8 cellular contexts compared by ENCODE assay signal in genomic region chr10:104333037-104333727, GRCh38. TPM values are rescaled to one million over a fixed set of nuclear protein-coding genes. Genes with fewer than 3 reads are reported as not detected.
DNase-seq lines count a peak whose midpoint lies in the region; ATAC-seq and TF ChIP-seq lines count a peak whose summit lies in the region.

No MANE protein-coding gene starts in this region.

- H2AK5ac ChIP-seq in IMR-90 (ENCODE audit: low read depth, low read length) = peak overlapping the region; percentile 67

- H3K18ac ChIP-seq in IMR-90 (ENCODE audit: low read depth, low read length) = no peak overlapping the region

- no peak overlapping the region for H3K4me2 ChIP-seq in IMR-90 (ENCODE audit: low read depth, low read length)

- no peak overlapping the region for H3K56ac ChIP-seq in IMR-90 (ENCODE audit: extremely low read depth, insufficient read depth, low read length)

- BruUV-seq in IMR-90 (replicated peaks; lab: Mats Ljungman, UMichigan) = no TSS peak

- 0 out of 2 replicates have a peak overlapping the region, but pooled peaks have one; percentile 8 for H2BK20ac ChIP-seq in IMR-90 (ENCODE audit: low read depth, low read length)

- H4K91ac ChIP-seq in IMR-90 (ENCODE audit: insufficient read depth, low read depth, low read length) = peak overlapping the region; percentile 21; the same call in 1 of the 2 replicates

- DNase-seq in IMR-90 = no peak
- DNase-seq in activated T-helper 1 cell treated with Interleukin-2 at 50 U/mL for 16 hours (ENCODE audit: low read depth) = peak; percentile 33
- peak in 1 of 3 donors; percentile 58 for DNase-seq in right cardiac atrium
- DNase-seq in stimulated activated CD8-positive, alpha-beta memory T cell treated with anti-CD3 and anti-CD28 coated beads, Interleukin-12 subunit alpha, Interleukin-12 subunit beta, amount 100 ng/mL, for 4 hours (ENCODE audit: low read depth) = peak; percentile 64
- no peak for DNase-seq in amniotic stem cell (lab: John Stamatoyannopoulos, UW)
- no peak for DNase-seq in OCI-M1 (lab: John Stamatoyannopoulos, UW)

- no peak for TF ChIP-seq RAD21 in IMR-90 (IDR thresholded peaks at IDR 0.05; ENCODE audit: low read length)

- H3K9me1 ChIP-seq in IMR-90 (ENCODE audit: insufficient read depth, low read length) = peaks cover 49% of the 10 kb centered on the region

- no peak overlapping the region for H3K9ac ChIP-seq in IMR-90 (ENCODE audit: low read depth, low read length)

- intact Hi-C loops in IMR-90 (cut with micrococcal nuclease) = no loop called here
- intact Hi-C loops in right cardiac atrium (cut with DNase I) = no loop called here

- TF ChIP-seq POLR2A in IMR-90 (IDR thresholded peaks at IDR 0.05; ENCODE audit: low read depth, low read length) = no peak

- H2AK9ac ChIP-seq in IMR-90 (replicated peaks; ENCODE audit: low read depth, low read length, poor library complexity) = peak overlapping the region; percentile 12

- no peaks in the 10 kb centered on the region for H3K27me3 ChIP-seq in IMR-90 (ENCODE audit: control insufficient read depth, insufficient read depth, low read length)
- H3K27me3 ChIP-seq in right cardiac atrium (ENCODE audit: control insufficient read depth, insufficient read depth) = no peaks in the 10 kb centered on the region

- TF ChIP-seq CTCF in IMR-90 (conservative IDR thresholded peaks at IDR 0.05; ENCODE audit: low read depth, low read length) = no peak

- no peak overlapping the region for H2AFZ ChIP-seq in IMR-90 (replicated peaks; ENCODE audit: low read length, poor library complexity)

- peaks cover 2 to 76% of the 10 kb centered on the region in 2 experiments; a peak in 2 of 4 replicates for H3K79me1 ChIP-seq in IMR-90 (ENCODE audit: low read depth in 1 of 2, low read length in 2 of 2)

- peak overlapping the region; percentile 11 for H2BK5ac ChIP-seq in IMR-90 (ENCODE audit: low read depth, low read length, poor library complexity, severe bottlenecking)

- in situ Hi-C loops in IMR-90 (cut with MboI; ENCODE audit: low sequenced_read_pairs) = no loop called here

- peak overlapping the region; percentile 57 for H3K23ac ChIP-seq in IMR-90 (ENCODE audit: low read depth, low read length)

- H2BK15ac ChIP-seq in IMR-90 (ENCODE audit: low read depth, low read length) = no peak overlapping the region

- peak overlapping the region; percentile 30 for H3K14ac ChIP-seq in IMR-90 (replicated peaks; ENCODE audit: low read depth, low read length)

- H4K5ac ChIP-seq in IMR-90 (ENCODE audit: low read depth, low read length) = no peak overlapping the region

- WGBS in IMR-90 (ENCODE audit: extremely low coverage in 2 of 2, insufficient read length in 1 of 2), 2 experiments = 29% methylated on average over 1 of the region's 13 CpGs; no CpG with 5 or more reads in 1 of the 2 experiments
- WGBS in right cardiac atrium = 57% methylated on average over 13 of the region's 13 CpGs

- H3K9me3 ChIP-seq in IMR-90 (ENCODE audit: control insufficient read depth, insufficient read depth, low read length) (no peaks in the 10 kb centered on the region), right cardiac atrium (ENCODE audit: control insufficient read depth, low read length) (no peaks in the 10 kb centered on the region)

- peaks cover 87% of the 10 kb centered on the region for H4K20me1 ChIP-seq in IMR-90 (ENCODE audit: insufficient read depth, low read length)

- no peak overlapping the region for H2BK120ac ChIP-seq in IMR-90 (ENCODE audit: low read depth, low read length)

- H3K4me3 ChIP-seq in IMR-90 (ENCODE audit: insufficient read depth, low read depth, low read length) = no peak overlapping the region
- H3K4me3 ChIP-seq in right cardiac atrium (ENCODE audit: low read length) = no peak overlapping the region

- no peak for ATAC-seq in IMR-90 (ENCODE audit: low read depth)
- ATAC-seq in right cardiac atrium = no peak
- no peak for ATAC-seq in GM21737 (IDR thresholded peaks at IDR 0.05; ENCODE audit: unreplicated experiment)
- ATAC-seq in GM19351 (IDR thresholded peaks at IDR 0.05; ENCODE audit: unreplicated experiment) = no peak

- POLR2A ChIA-PET in IMR-90 (lab: Charles Lee; ENCODE audit: unreplicated experiment) = no interaction called here

- dilution Hi-C loops in IMR-90 (cut with HindIII; ENCODE audit: low sequenced_read_pairs, unreplicated experiment) = no loop called here

- H3K4me1 ChIP-seq in IMR-90 (ENCODE audit: control insufficient read depth, insufficient read depth, low read length) (peaks cover 59% of the 10 kb centered on the region), right cardiac atrium (ENCODE audit: control insufficient read depth, insufficient read depth, low read length) (peaks cover 61% of the 10 kb centered on the region)

- CTCF ChIA-PET in IMR-90 (lab: Yijun Ruan, JAX) = no interaction called here

- no peak overlapping the region for H3K27ac ChIP-seq in IMR-90 (ENCODE audit: insufficient read depth, low read length)
- H3K27ac ChIP-seq in right cardiac atrium (ENCODE audit: low read length) = peak overlapping the region; percentile 76

- H3K4ac ChIP-seq in IMR-90 (ENCODE audit: low read depth, low read length) = peak overlapping the region; percentile 45

- no peak overlapping the region; a peak in 1 of 4 replicates for H4K8ac ChIP-seq in IMR-90 (ENCODE audit: low read depth in 2 of 2, low read length in 2 of 2)

- peaks cover 3% of the 10 kb centered on the region; the same call in 1 of the 2 replicates for H3K36me3 ChIP-seq in IMR-90 (ENCODE audit: control insufficient read depth, insufficient read depth, low read length)

TF ChIP-seq in IMR-90, 13 proteins besides CTCF, POLR2A, EP300 and RAD21:
- TF ChIP-seq NFE2L2 (IDR thresholded peaks at IDR 0.05; ENCODE audit: low read depth, low read length) (no peak), FOS (IDR thresholded peaks at IDR 0.05; ENCODE audit: low read depth, low read length) (no peak), MAZ (IDR thresholded peaks at IDR 0.05; ENCODE audit: borderline replicate concordance, low read depth, low read length) (no peak), RFX5 (IDR thresholded peaks at IDR 0.05; ENCODE audit: low read depth, low read length) (no peak), RCOR1 (IDR thresholded peaks at IDR 0.05; ENCODE audit: insufficient replicate concordance, low read length) (no peak), SMC3 (IDR thresholded peaks at IDR 0.05; ENCODE audit: low read depth, low read length) (no peak), CEBPB (IDR thresholded peaks at IDR 0.05; ENCODE audit: low read depth, low read length) (no peak), USF2 (IDR thresholded peaks at IDR 0.05; ENCODE audit: low read depth, low read length) (no peak), CHD1 (IDR thresholded peaks at IDR 0.05; ENCODE audit: low read depth, low read length) (no peak), MAFK (IDR thresholded peaks at IDR 0.05; ENCODE audit: low read depth, low read length) (no peak)
- TF ChIP-seq, protein P1, sequence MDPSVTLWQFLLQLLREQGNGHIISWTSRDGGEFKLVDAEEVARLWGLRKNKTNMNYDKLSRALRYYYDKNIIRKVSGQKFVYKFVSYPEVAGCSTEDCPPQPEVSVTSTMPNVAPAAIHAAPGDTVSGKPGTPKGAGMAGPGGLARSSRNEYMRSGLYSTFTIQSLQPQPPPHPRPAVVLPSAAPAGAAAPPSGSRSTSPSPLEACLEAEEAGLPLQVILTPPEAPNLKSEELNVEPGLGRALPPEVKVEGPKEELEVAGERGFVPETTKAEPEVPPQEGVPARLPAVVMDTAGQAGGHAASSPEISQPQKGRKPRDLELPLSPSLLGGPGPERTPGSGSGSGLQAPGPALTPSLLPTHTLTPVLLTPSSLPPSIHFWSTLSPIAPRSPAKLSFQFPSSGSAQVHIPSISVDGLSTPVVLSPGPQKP (IDR thresholded peaks at IDR 0.05; ENCODE audit: borderline replicate concordance, low read depth, low read length) = no peak

RNA-seq across cellular contexts. Expression of gene ITPRIP, which starts 5.1 kb away (rescaled TPM):
- total RNA-seq in IMR-90 (2012; rRNA removed) = 7.2 and 7.5 TPM in 2 replicates
- 31.9 and 38.1 TPM in 2 replicates for polyA plus RNA-seq in IMR-90 (2012; rRNA removed)
- 24.7 and 46.9 TPM in 2 replicates for polyA plus RNA-seq in IMR-90 (2012; cell fraction: cytosol; rRNA removed)
- 64.8 and 65.2 TPM in 2 replicates for polyA plus RNA-seq in IMR-90 (2012; cell fraction: nucleus; rRNA removed; ENCODE audit: low replicate concordance)
- total RNA-seq in right cardiac atrium = 10 to 100 TPM; 29.1 to 83.3 (median 41.9) TPM
- polyA plus RNA-seq in right cardiac atrium = 44.8 TPM

RNA-seq across cellular contexts. Expression of gene CFAP58, which starts 20.5 kb away (rescaled TPM):
- 0.36 and 0.83 TPM in 2 replicates for total RNA-seq in IMR-90 (2012; rRNA removed)
- 0.57 and 0.72 TPM in 2 replicates for polyA plus RNA-seq in IMR-90 (2012; rRNA removed)
- 0.03 and 0.09 TPM in 2 replicates for polyA plus RNA-seq in IMR-90 (2012; cell fraction: cytosol; rRNA removed)
- polyA plus RNA-seq in IMR-90 (2012; cell fraction: nucleus; rRNA removed; ENCODE audit: low replicate concordance) = 0.14 and 1.3 TPM in 2 replicates
- total RNA-seq in right cardiac atrium = 1 to 10 TPM; 2.9 to 5.4 (median 3.4) TPM
- 2.9 TPM for polyA plus RNA-seq in right cardiac atrium

Comparison
In these comparisons a context has a peak if more than half of its experiments do, and no peak if none do; other contexts are left out.
1. DNase-seq: peak in activated T-helper 1 cell treated with Interleukin-2 at 50 U/mL for 16 hours (single experiment) and stimulated activated CD8-positive, alpha-beta memory T cell treated with anti-CD3 and anti-CD28 coated beads, Interleukin-12 subunit alpha, Interleukin-12 subunit beta, amount 100 ng/mL, for 4 hours (single experiment); none in IMR-90 (single experiment), amniotic stem cell (single experiment) and OCI-M1 (single experiment).